13 cellular contexts compared by ENCODE assay signal in genomic region chr16:11361043-11361442, GRCh38. TPM values are rescaled to one million over a fixed set of nuclear protein-coding genes. Genes with fewer than 3 reads are reported as not detected.
DNase-seq lines count a peak whose midpoint lies in the region; ATAC-seq and TF ChIP-seq lines count a peak whose summit lies in the region.
"Had no signal": no experiment of that assay in that cellular context is flagged by ENCODE, and none has a peak within 500 bp of the region (broad histone marks: within the 10 kb centered on the region; RNA-seq: fewer than 3 reads in every experiment).

No MANE protein-coding gene starts in this region.

- POLR2A ChIA-PET in A673 (lab: Charles Lee; ENCODE audit: low non-redundant PET) = no interaction called here
- POLR2A ChIA-PET in CD4-positive, alpha-beta memory T cell (lab: Charles Lee; ENCODE audit: partially characterized antibody) = no interaction called here
- POLR2A ChIA-PET in WTC11 (lab: Charles Lee) = interaction anchor here (1.4 kb wide), 1 partner anchor 105 kb away, joined by 5 read pairs; the partner anchor contains the start of gene SOCS1

- no peaks in the 10 kb centered on the region for H4K20me1 ChIP-seq in hepatocyte (ENCODE audit: insufficient read depth, poor library complexity, severe bottlenecking)

- no peak overlapping the region for H2AFZ ChIP-seq in hepatocyte

- H3K36me3 ChIP-seq in A673 (ENCODE audit: insufficient read depth, low read length, poor library complexity, severe bottlenecking) (no peaks in the 10 kb centered on the region), hepatocyte (replicated peaks; ENCODE audit: insufficient read depth, low read depth) (no peaks in the 10 kb centered on the region)
- H3K36me3 ChIP-seq in CD4-positive, alpha-beta memory T cell (ENCODE audit: insufficient read depth, low read length) = no peaks in the 10 kb centered on the region
- H3K36me3 ChIP-seq: heart left ventricle had no signal

- no peaks in the 10 kb centered on the region for H3K9me2 ChIP-seq in hepatocyte (replicated peaks; ENCODE audit: insufficient read depth)

- intact Hi-C loops in A673 (cut with micrococcal nuclease; ENCODE audit: unreplicated experiment) = no loop called here
- intact Hi-C loops in CD4-positive, alpha-beta memory T cell (cut with micrococcal nuclease) = no loop called here

- no peaks in the 10 kb centered on the region for H3K79me2 ChIP-seq in hepatocyte

- H3K4me3 Mint-ChIP-seq in CD4-positive, alpha-beta memory T cell = peak overlapping the region; percentile 79 to 92 (median 84)
- H3K4me3 Mint-ChIP-seq in WTC11 = no peak overlapping the region

- peaks cover 3 to 10% of the 10 kb centered on the region in 2 donors for H3K27me3 Mint-ChIP-seq in CD4-positive, alpha-beta memory T cell
- no peaks in the 10 kb centered on the region for H3K27me3 Mint-ChIP-seq in WTC11 (ENCODE audit: low read depth)

- TF ChIP-seq CTCF in A673 (conservative IDR thresholded peaks at IDR 0.05; ENCODE audit: low read depth, low read length) = no peak
- no peak for TF ChIP-seq CTCF in WTC11 (IDR thresholded peaks at IDR 0.05)
- TF ChIP-seq CTCF in hepatocyte (IDR thresholded peaks at IDR 0.05; ENCODE audit: poor library complexity) = no peak

- H3K36me3 Mint-ChIP-seq in CD4-positive, alpha-beta memory T cell = no peaks in the 10 kb centered on the region
- no peaks in the 10 kb centered on the region for H3K36me3 Mint-ChIP-seq in WTC11

- DNase-seq in A673 (ENCODE audit: low spot score) = peak; percentile 36
- DNase-seq in CD4-positive, alpha-beta memory T cell = no peak
- DNase-seq in WTC11 (ENCODE audit: low spot score) = no peak
- DNase-seq in hepatocyte (ENCODE audit: low spot score) = no peak
- DNase-seq in NCI-H774 (lab: John Stamatoyannopoulos, UW) = no peak
- DNase-seq in amygdala (lab: John Stamatoyannopoulos, UW) = no peak
- DNase-seq in Kasumi-1 (lab: John Stamatoyannopoulos, UW) = no peak
- DNase-seq: heart left ventricle, kidney glomerular epithelial cell, NCI-H2081 had no signal

- H3K4me2 ChIP-seq in hepatocyte = no peak overlapping the region

- no peaks in the 10 kb centered on the region for H3K9me3 ChIP-seq in A673 (ENCODE audit: low read depth, low read length, poor library complexity, severe bottlenecking)
- no peaks in the 10 kb centered on the region for H3K9me3 ChIP-seq in CD4-positive, alpha-beta memory T cell (ENCODE audit: control insufficient read depth in 1 of 2, low read length in 2 of 2)
- no peaks in the 10 kb centered on the region for H3K9me3 ChIP-seq in hepatocyte (ENCODE audit: low read depth)
- H3K9me3 ChIP-seq: heart left ventricle had no signal

- H3K27me3 ChIP-seq in A673 (replicated peaks; ENCODE audit: insufficient read depth, low read depth, low read length, poor library complexity) (no peaks in the 10 kb centered on the region), hepatocyte (no peaks in the 10 kb centered on the region)
- no peaks in the 10 kb centered on the region for H3K27me3 ChIP-seq in CD4-positive, alpha-beta memory T cell (ENCODE audit: insufficient read depth, low read length)

- 65% methylated on average over 5 of the region's 5 CpGs for WGBS in hepatocyte (ENCODE audit: low lambda C conversion rate, missing lambda C conversion rate)

- H3K27ac Mint-ChIP-seq in CD4-positive, alpha-beta memory T cell = no peak overlapping the region
- H3K27ac Mint-ChIP-seq in WTC11 = peak overlapping the region; percentile 78; the same call in 1 of the 2 replicates

- H3K27ac ChIP-seq in A673 (ENCODE audit: low read depth, low read length, poor library complexity, severe bottlenecking) (peak overlapping the region; percentile 78), hepatocyte (peak overlapping the region; percentile 54)
- no peak overlapping the region for H3K27ac ChIP-seq in CD4-positive, alpha-beta memory T cell (ENCODE audit: low read depth, low read length)
- H3K27ac ChIP-seq: heart left ventricle, HL-60 had no signal

- H3K4me1 ChIP-seq in A673 (ENCODE audit: insufficient read depth, low read length, poor library complexity, severe bottlenecking) = peaks cover 45% of the 10 kb centered on the region
- peaks cover 38% of the 10 kb centered on the region for H3K4me1 ChIP-seq in CD4-positive, alpha-beta memory T cell (ENCODE audit: insufficient read depth, low read length)
- H3K4me1 ChIP-seq in hepatocyte (ENCODE audit: insufficient read depth) = peaks cover 29% of the 10 kb centered on the region

- H3K4me3 ChIP-seq in A673 (ENCODE audit: low read depth, low read length, poor library complexity, severe bottlenecking) = no peak overlapping the region
- no peak overlapping the region for H3K4me3 ChIP-seq in CD4-positive, alpha-beta memory T cell (ENCODE audit: low read length in 2 of 2)
- no peak overlapping the region for H3K4me3 ChIP-seq in hepatocyte

- ATAC-seq in WTC11 (no peak), GM21619 (IDR thresholded peaks at IDR 0.05; ENCODE audit: unreplicated experiment) (no peak)
- ATAC-seq: HCT116, heart left ventricle had no signal

- CTCF ChIA-PET in A673 (lab: Charles Lee) = no interaction called here
- CTCF ChIA-PET in CD4-positive, alpha-beta memory T cell (lab: Charles Lee; ENCODE audit: partially characterized antibody) = no interaction called here
- CTCF ChIA-PET in WTC11 (lab: Charles Lee) = interaction anchor here (1.0 to 3.4 kb wide), 2 partner anchors 11 to 26 kb away, joined by 3 to 16 read pairs; no protein-coding TSS in a partner anchor

- no TSS peak for BruUV-seq in A673 (replicated peaks; lab: Mats Ljungman, UMichigan)

- peaks cover 26 to 71% (median 47%) of the 10 kb centered on the region in 4 donors for H3K4me1 Mint-ChIP-seq in CD4-positive, alpha-beta memory T cell
- H3K4me1 Mint-ChIP-seq in WTC11 = peaks cover 49% of the 10 kb centered on the region

- H3K9me3 Mint-ChIP-seq in CD4-positive, alpha-beta memory T cell = no peaks in the 10 kb centered on the region
- H3K9me3 Mint-ChIP-seq in WTC11 = no peaks in the 10 kb centered on the region

TF ChIP-seq in WTC11, 78 proteins besides CTCF, POLR2A, EP300 and RAD21 (continues in another document):
- TF ChIP-seq TP53 (CRISPR knock-in tag; IDR thresholded peaks at IDR 0.05) (no peak), RORB (CRISPR knock-in tag; IDR thresholded peaks at IDR 0.05) (no peak), NR1H2 (CRISPR knock-in tag; IDR thresholded peaks at IDR 0.05) (no peak), JUN (CRISPR knock-in tag; IDR thresholded peaks at IDR 0.05) (no peak), ZSCAN18 (CRISPR knock-in tag; IDR thresholded peaks at IDR 0.05) (no peak), ZBTB43 (CRISPR knock-in tag; IDR thresholded peaks at IDR 0.05) (no peak), ZNF425 (CRISPR knock-in tag; conservative IDR thresholded peaks at IDR 0.05) (no peak), MAX (CRISPR knock-in tag; IDR thresholded peaks at IDR 0.05) (no peak), IRF2 (CRISPR knock-in tag; IDR thresholded peaks at IDR 0.05; ENCODE audit: borderline replicate concordance, low read depth) (no peak), ZNF317 (CRISPR knock-in tag; IDR thresholded peaks at IDR 0.05; ENCODE audit: borderline replicate concordance, low read depth) (no peak), GABPB1 (CRISPR knock-in tag; IDR thresholded peaks at IDR 0.05) (no peak)

RNA-seq across cellular contexts. Expression of gene RMI2, which starts 15.8 kb away (rescaled TPM):
- 28.5 and 38.4 TPM in 2 replicates for total RNA-seq in A673 (2021)
- 1 to 10 TPM; 1.5 to 1.8 TPM for total RNA-seq in CD4-positive, alpha-beta memory T cell
- polyA plus RNA-seq in CD4-positive, alpha-beta memory T cell = 1 to 10 TPM; 1.5 to 4.0 TPM
- total RNA-seq in WTC11 (2021) = 77.2 to 83.4 TPM (median 79.0 TPM) in 3 replicates
- 6.7 and 9.8 TPM in 2 replicates for total RNA-seq in hepatocyte
- polyA plus RNA-seq in hepatocyte = 11.4 and 16.1 TPM in 2 replicates
